Comparison of ENCODE assay signal across 13 cellular contexts in the genomic region with DNA sequence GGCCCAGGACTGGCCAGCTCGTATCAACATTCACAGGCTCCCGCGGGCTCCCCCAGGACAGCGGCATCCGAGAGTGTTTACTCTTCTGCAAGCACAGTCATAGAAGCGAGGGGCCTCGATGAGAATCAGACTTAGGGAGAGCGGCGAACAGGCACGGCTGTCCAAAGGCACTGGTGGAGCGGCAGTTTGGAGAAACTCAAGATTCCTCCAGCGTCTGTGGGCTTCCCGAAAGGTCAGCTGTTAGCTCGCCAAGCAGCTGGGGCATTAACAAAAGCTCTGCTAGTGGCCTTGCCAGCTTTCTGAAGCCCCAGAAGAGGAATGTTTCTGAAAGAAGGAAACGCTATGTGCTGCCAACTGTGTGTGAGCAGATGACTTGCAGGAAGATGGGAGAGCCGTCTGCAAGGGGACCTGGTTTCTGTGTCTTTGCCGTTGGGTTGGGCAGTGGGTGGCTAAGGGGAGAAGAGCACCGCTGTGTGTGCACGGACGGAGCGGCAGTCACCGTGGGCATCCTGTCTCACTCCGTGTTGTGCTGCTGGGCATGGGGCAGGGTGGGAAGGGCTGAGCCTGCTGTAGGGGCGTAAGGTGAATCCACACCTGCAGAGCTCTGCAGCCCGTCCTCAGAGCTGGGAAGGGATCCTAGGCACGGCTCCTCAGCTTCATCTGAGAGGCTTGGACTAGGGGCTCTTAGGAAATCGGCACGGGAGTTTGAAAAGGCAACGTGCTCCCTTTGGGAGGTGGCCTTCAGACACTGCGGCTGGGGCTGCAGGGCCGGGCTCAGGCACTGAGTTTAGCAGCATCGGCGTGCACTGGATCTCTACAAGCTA. TPM values are rescaled to one million over a fixed set of nuclear protein-coding genes. Genes with fewer than 3 reads are reported as not detected.
A peak's percentile ranks its signal among the peaks of the same experiment; 100 is the strongest.
DNase-seq lines count a peak whose midpoint lies in the region; ATAC-seq, FAIRE-seq and TF ChIP-seq lines count a peak whose summit lies in the region.
"Had no signal": no experiment of that assay in that cellular context is flagged by ENCODE, and none has a peak within 500 bp of the region (broad histone marks: within the 10 kb centered on the region; RNA-seq: fewer than 3 reads in every experiment).

No MANE protein-coding gene starts in this region.

- TF ChIP-seq EP300 in ovary (IDR thresholded peaks at IDR 0.05): no peak

- FAIRE-seq in urothelium cell line (lab: Jason Lieb, UNC): peak; percentile 83
- FAIRE-seq: A204.1, bronchial epithelial cell had no signal

- no peaks in the 10 kb centered on the region for H3K36me3 Mint-ChIP-seq in activated CD8-positive, alpha-beta memory T cell treated with anti-CD3 and anti-CD28 coated beads, Interleukin-2, amount 10 ng/mL, durations not matched to agents 7 days and 5 days
- H3K36me3 Mint-ChIP-seq in T-helper 2 cell treated with Interferon-gamma antibody and Interleukin-4, amounts not matched to agents 5 μg/mL and 100 μg/mL, for 36 hours (ENCODE audit: low read depth): peaks cover 15% of the 10 kb centered on the region

- no peak overlapping the region for H3K4me3 Mint-ChIP-seq in activated CD8-positive, alpha-beta memory T cell treated with anti-CD3 and anti-CD28 coated beads, Interleukin-2, amount 10 ng/mL, durations not matched to agents 7 days and 5 days
- H3K4me3 Mint-ChIP-seq in stimulated activated naive CD8-positive, alpha-beta T cell treated with anti-CD3 and anti-CD28 coated beads, Interleukin-15, amount 100 ng/mL, for 72 hours: no peak overlapping the region
- no peak overlapping the region for H3K4me3 Mint-ChIP-seq in T-helper 2 cell treated with Interferon-gamma antibody and Interleukin-4, amounts not matched to agents 5 μg/mL and 100 μg/mL, for 36 hours
- H3K4me3 Mint-ChIP-seq: natural killer cell treated with Interleukin-12 subunit alpha and Interleukin-12 subunit beta and Interleukin-15 and Interleukin-18, amount 100 ng/mL, for 72 hours had no signal

- DNase-seq in activated CD8-positive, alpha-beta memory T cell treated with anti-CD3 and anti-CD28 coated beads, Interleukin-2, amount 10 ng/mL, durations not matched to agents 7 days and 5 days: peak; percentile 40
- DNase-seq in activated CD8-positive, alpha-beta memory T cell treated with anti-CD3 and anti-CD28 coated beads, Interleukin-2, amount 50 U/mL, for 48 hours: no peak
- no peak for DNase-seq in left ventricle myocardium inferior
- peak; percentile 29 to 64 (median 52) for DNase-seq in ovary
- DNase-seq in urothelium cell line (ENCODE audit: low spot score): no peak
- DNase-seq in stimulated activated naive CD8-positive, alpha-beta T cell treated with anti-CD3 and anti-CD28 coated beads, Interleukin-15, amount 100 ng/mL, for 72 hours: no peak
- no peak for DNase-seq in NCI-H526 (lab: John Stamatoyannopoulos, UW)
- DNase-seq in T-helper 2 cell treated with Interferon-gamma antibody and Interleukin-4, amounts not matched to agents 5 μg/mL and 100 μg/mL, for 36 hours (ENCODE audit: low spot score): no peak
- DNase-seq: activated CD4-positive, alpha-beta T cell treated with anti-CD3 and anti-CD28 coated beads, Interleukin-2, amount 50 U/mL, for 1 hour; NCI-H2081 had no signal

- H3K9me3 Mint-ChIP-seq in activated CD8-positive, alpha-beta memory T cell treated with anti-CD3 and anti-CD28 coated beads, Interleukin-2, amount 10 ng/mL, durations not matched to agents 7 days and 5 days (ENCODE audit: low read depth): no peaks in the 10 kb centered on the region
- no peaks in the 10 kb centered on the region for H3K9me3 Mint-ChIP-seq in stimulated activated naive CD8-positive, alpha-beta T cell treated with anti-CD3 and anti-CD28 coated beads, Interleukin-15, amount 100 ng/mL, for 72 hours
- no peaks in the 10 kb centered on the region for H3K9me3 Mint-ChIP-seq in T-helper 2 cell treated with Interferon-gamma antibody and Interleukin-4, amounts not matched to agents 5 μg/mL and 100 μg/mL, for 36 hours
- H3K9me3 Mint-ChIP-seq: natural killer cell treated with Interleukin-12 subunit alpha and Interleukin-12 subunit beta and Interleukin-15 and Interleukin-18, amount 100 ng/mL, for 72 hours had no signal

- H3K4me1 Mint-ChIP-seq in activated CD8-positive, alpha-beta memory T cell treated with anti-CD3 and anti-CD28 coated beads, Interleukin-2, amount 10 ng/mL, durations not matched to agents 7 days and 5 days: peaks cover 15% of the 10 kb centered on the region
- H3K4me1 Mint-ChIP-seq in stimulated activated naive CD8-positive, alpha-beta T cell treated with anti-CD3 and anti-CD28 coated beads, Interleukin-15, amount 100 ng/mL, for 72 hours: peaks cover 40% of the 10 kb centered on the region
- peaks cover 32% of the 10 kb centered on the region for H3K4me1 Mint-ChIP-seq in T-helper 2 cell treated with Interferon-gamma antibody and Interleukin-4, amounts not matched to agents 5 μg/mL and 100 μg/mL, for 36 hours (ENCODE audit: low read depth)

- no peak overlapping the region for H3K4me3 ChIP-seq in left ventricle myocardium inferior
- H3K4me3 ChIP-seq in ovary: no peak overlapping the region

- H3K36me3 ChIP-seq in left ventricle myocardium inferior: peaks cover 48% of the 10 kb centered on the region
- no peaks in the 10 kb centered on the region for H3K36me3 ChIP-seq in ovary

- 53 to 85% (median 75%) methylated on average over 33 of the region's 33 CpGs for WGBS in ovary, 3 donors

- H3K27ac ChIP-seq in left ventricle myocardium inferior (replicated peaks) (peak overlapping the region; percentile 52), ovary (peak overlapping the region; percentile 48 to 72)

- no peak for ATAC-seq in activated CD8-positive, alpha-beta memory T cell treated with anti-CD3 and anti-CD28 coated beads, Interleukin-2, amount 10 ng/mL, durations not matched to agents 7 days and 5 days
- no peak for ATAC-seq in stimulated activated naive CD8-positive, alpha-beta T cell treated with anti-CD3 and anti-CD28 coated beads, Interleukin-15, amount 100 ng/mL, for 72 hours
- ATAC-seq: natural killer cell treated with Interleukin-12 subunit alpha and Interleukin-12 subunit beta and Interleukin-15 and Interleukin-18, amount 100 ng/mL, for 72 hours had no signal

- no peak overlapping the region for H3K27ac Mint-ChIP-seq in activated CD8-positive, alpha-beta memory T cell treated with anti-CD3 and anti-CD28 coated beads, Interleukin-2, amount 10 ng/mL, durations not matched to agents 7 days and 5 days
- no peak overlapping the region for H3K27ac Mint-ChIP-seq in stimulated activated naive CD8-positive, alpha-beta T cell treated with anti-CD3 and anti-CD28 coated beads, Interleukin-15, amount 100 ng/mL, for 72 hours
- H3K27ac Mint-ChIP-seq in T-helper 2 cell treated with Interferon-gamma antibody and Interleukin-4, amounts not matched to agents 5 μg/mL and 100 μg/mL, for 36 hours: no peak overlapping the region
- H3K27ac Mint-ChIP-seq: natural killer cell treated with Interleukin-12 subunit alpha and Interleukin-12 subunit beta and Interleukin-15 and Interleukin-18, amount 100 ng/mL, for 72 hours had no signal

- no peaks in the 10 kb centered on the region for H3K27me3 Mint-ChIP-seq in activated CD8-positive, alpha-beta memory T cell treated with anti-CD3 and anti-CD28 coated beads, Interleukin-2, amount 10 ng/mL, durations not matched to agents 7 days and 5 days
- peaks cover 4% of the 10 kb centered on the region for H3K27me3 Mint-ChIP-seq in stimulated activated naive CD8-positive, alpha-beta T cell treated with anti-CD3 and anti-CD28 coated beads, Interleukin-15, amount 100 ng/mL, for 72 hours
- no peaks in the 10 kb centered on the region for H3K27me3 Mint-ChIP-seq in T-helper 2 cell treated with Interferon-gamma antibody and Interleukin-4, amounts not matched to agents 5 μg/mL and 100 μg/mL, for 36 hours (ENCODE audit: low read depth)

- TF ChIP-seq POLR2A in ovary (IDR thresholded peaks at IDR 0.05): no peak

- H3K27me3 ChIP-seq in left ventricle myocardium inferior (ENCODE audit: low read depth) (no peaks in the 10 kb centered on the region), ovary (no peaks in the 10 kb centered on the region)

- intact Hi-C loops in left ventricle myocardium inferior (cut with micrococcal nuclease): no loop called here
- intact Hi-C loops in ovary (cut with DNase I): loop anchor here in 1 of 4 donors (5.0 kb wide), 1 partner anchor 993 kb away; no protein-coding TSS in a partner anchor

- H3K4me1 ChIP-seq in left ventricle myocardium inferior: peaks cover 52% of the 10 kb centered on the region
- peaks cover 19% of the 10 kb centered on the region for H3K4me1 ChIP-seq in ovary (ENCODE audit: insufficient read depth)

- TF ChIP-seq CTCF in left ventricle myocardium inferior (IDR thresholded peaks at IDR 0.05; ENCODE audit: borderline replicate concordance) (no peak), ovary (IDR thresholded peaks at IDR 0.05) (no peak)

- H3K9me3 ChIP-seq in left ventricle myocardium inferior (replicated peaks) (peaks cover 9% of the 10 kb centered on the region), ovary (no peaks in the 10 kb centered on the region)

- CTCF ChIA-PET in activated CD8-positive, alpha-beta memory T cell treated with anti-CD3 and anti-CD28 coated beads, Interleukin-2, amount 10 ng/mL, durations not matched to agents 7 days and 5 days (lab: Charles Lee): interaction anchor here (0.8 to 1.7 kb wide), 4 partner anchors 9 to 31 kb away, joined by 3 to 7 read pairs (median 5); no protein-coding TSS in a partner anchor

RNA-seq across cellular contexts. Expression of gene AMZ1, which starts 42.1 kb away (rescaled TPM):
- total RNA-seq in activated CD8-positive, alpha-beta memory T cell treated with anti-CD3 and anti-CD28 coated beads, Interleukin-2, amount 10 ng/mL, durations not matched to agents 7 days and 5 days: under 1 TPM; 0.29 to 0.40 TPM
- total RNA-seq in left ventricle myocardium inferior (0.11 TPM), ovary (1 to 10 TPM in 2 of 7 donors, under 1 TPM in 4, not detected in 1; 0.24 to 2.6 (median 0.93) TPM)
- under 1 TPM; 0.15 to 0.45 TPM for polyA plus RNA-seq in ovary
- total RNA-seq: bronchial epithelial cell; natural killer cell treated with Interleukin-12 subunit alpha and Interleukin-12 subunit beta and Interleukin-15 and Interleukin-18, amount 100 ng/mL, for 72 hours had no signal

Comparison
In these comparisons a context has a peak if more than half of its experiments do, and no peak if none do; other contexts are left out.
1. DNase-seq: peak in activated CD8-positive, alpha-beta memory T cell treated with anti-CD3 and anti-CD28 coated beads, Interleukin-2, amount 10 ng/mL, durations not matched to agents 7 days and 5 days (single experiment) and ovary (5 of 5); none in activated CD8-positive, alpha-beta memory T cell treated with anti-CD3 and anti-CD28 coated beads, Interleukin-2, amount 50 U/mL, for 48 hours (single experiment), left ventricle myocardium inferior (single experiment), urothelium cell line (single experiment), stimulated activated naive CD8-positive, alpha-beta T cell treated with anti-CD3 and anti-CD28 coated beads, Interleukin-15, amount 100 ng/mL, for 72 hours (0 of 2), NCI-H526 (0 of 2) and T-helper 2 cell treated with Interferon-gamma antibody and Interleukin-4, amounts not matched to agents 5 μg/mL and 100 μg/mL, for 36 hours (single experiment).